In genomic region chr22:37273126-37273845, GRCh38 we compare ENCODE assay signal across 10 cellular contexts. TPM values are rescaled to one million over a fixed set of nuclear protein-coding genes. Genes with fewer than 3 reads are reported as not detected.
A peak's percentile ranks its signal among the peaks of the same experiment; 100 is the strongest.
DNase-seq lines count a peak whose midpoint lies in the region; ATAC-seq, FAIRE-seq and TF ChIP-seq lines count a peak whose summit lies in the region.
"Had no signal": no experiment of that assay in that cellular context is flagged by ENCODE, and none has a peak within 500 bp of the region (broad histone marks: within the 10 kb centered on the region; RNA-seq: fewer than 3 reads in every experiment).

No MANE protein-coding gene starts in this region.

- H3K27ac ChIP-seq in BLaER1 treated with 17β-estradiol and CSF1 and Interleukin-3, amounts not matched to agents 10 nM and 100 nM, result peak overlapping the region in 10 of 11 experiments; percentile 0 to 89 (median 64); a peak in 17 of 22 replicates
- H3K27ac ChIP-seq in HCT116 (ENCODE audit: low read depth, low read length) (peak overlapping the region; percentile 25; the same call in 1 of the 2 replicates), HepG2 (ENCODE audit: extremely low read length, insufficient read depth, low read length) (no peak overlapping the region)

- no peak overlapping the region for H2AFZ ChIP-seq in HCT116 (ENCODE audit: low read depth, low read length, poor library complexity, severe bottlenecking)
- H2AFZ ChIP-seq in HepG2 (ENCODE audit: low read length), result no peak overlapping the region

- H3K9me2 ChIP-seq in HCT116 (ENCODE audit: insufficient read depth), result no peaks in the 10 kb centered on the region

- DNase-seq in HCT116 (ENCODE audit: low read depth, low spot score) (no peak), HepG2 (ENCODE audit: low spot score) (no peak), NCI-H2227 treated with DMSO at 0.1 percent for 48 hours (lab: John Stamatoyannopoulos, UW) (no peak), RKO (ENCODE audit: low spot score) (no peak), DMS53 (lab: John Stamatoyannopoulos, UW) (no peak), D341Med (ENCODE audit: low spot score) (no peak)
- DNase-seq in activated T-cell treated with anti-CD3 and anti-CD28 coated beads, Interleukin-2, amount 50 U/mL, for 4 hours, result no peak
- DNase-seq: NCI-H526 treated with DMSO at 0.1 percent for 48 hours had no signal

- H3K79me2 ChIP-seq in HCT116 (ENCODE audit: insufficient read depth, low read length), result no peaks in the 10 kb centered on the region
- no peaks in the 10 kb centered on the region for H3K79me2 ChIP-seq in HepG2 (ENCODE audit: insufficient read depth, low read length)

- no peaks in the 10 kb centered on the region for H4K20me1 ChIP-seq in BLaER1 treated with 17β-estradiol and CSF1 and Interleukin-3, amounts not matched to agents 10 nM and 100 nM
- H4K20me1 ChIP-seq in HCT116 (ENCODE audit: insufficient read depth) (no peaks in the 10 kb centered on the region), HepG2 (ENCODE audit: insufficient read depth, low read length) (no peaks in the 10 kb centered on the region)

- H3K4me1 Mint-ChIP-seq in activated T-cell treated with anti-CD3 and anti-CD28 coated beads, Interleukin-2, amount 50 U/mL, for 4 hours (ENCODE audit: low read depth), result peaks cover 27% of the 10 kb centered on the region

- H3K36me3 ChIP-seq in BLaER1 treated with 17β-estradiol and CSF1 and Interleukin-3, amounts not matched to agents 10 nM and 100 nM, result no peaks in the 10 kb centered on the region
- H3K36me3 ChIP-seq in HCT116 (ENCODE audit: control insufficient read depth in 1 of 2, insufficient read depth in 2 of 2, low read length in 2 of 2), result no peaks in the 10 kb centered on the region
- H3K36me3 ChIP-seq in HepG2 (replicated peaks in 1 of 2; ENCODE audit: control insufficient read depth in 1 of 2, insufficient read depth in 2 of 2, low read length in 2 of 2), result no peaks in the 10 kb centered on the region

- intact Hi-C loops in HCT116 (cut with micrococcal nuclease), result no loop called here
- intact Hi-C loops in HepG2 (cut with micrococcal nuclease; ENCODE audit: unreplicated experiment), result no loop called here

- RAD21 ChIA-PET in HCT116 (lab: Charles Lee; ENCODE audit: low non-redundant PET in 1 of 2, low total read pairs in 2 of 2, uncharacterized antibody in 2 of 2, unreplicated experiment in 2 of 2), result no interaction called here

- no TSS peak for BruUV-seq in HCT116 (replicated peaks; lab: Mats Ljungman, UMichigan)
- BruUV-seq in HepG2 (replicated peaks; lab: Mats Ljungman, UMichigan), result no TSS peak

- H3K4me1 ChIP-seq in BLaER1 treated with 17β-estradiol and CSF1 and Interleukin-3, amounts not matched to agents 10 nM and 100 nM, result peaks cover 46 to 100% (median 92%) of the 10 kb centered on the region in 10 experiments
- peaks cover 30 to 73% of the 10 kb centered on the region in 2 experiments for H3K4me1 ChIP-seq in HCT116 (ENCODE audit: control insufficient read depth in 1 of 2, insufficient read depth in 2 of 2, low read length in 2 of 2)
- no peaks in the 10 kb centered on the region; the same call in 1 of the 2 replicates for H3K4me1 ChIP-seq in HepG2 (ENCODE audit: insufficient read depth, low read length)

- FAIRE-seq in HepG2 (lab: Jason Lieb, UNC), result no peak
- FAIRE-seq: G401.6 had no signal

- no peaks in the 10 kb centered on the region for H3K9me3 Mint-ChIP-seq in activated T-cell treated with anti-CD3 and anti-CD28 coated beads, Interleukin-2, amount 50 U/mL, for 4 hours

- TF ChIP-seq POLR2A in HCT116 (IDR thresholded peaks at IDR 0.05; ENCODE audit: borderline replicate concordance, extremely low read depth, insufficient read depth, insufficient read length) (no peak), HepG2 (IDR thresholded peaks at IDR 0.05; ENCODE audit: insufficient read depth in 1 of 2, low read depth in 2 of 2, low read length in 2 of 2) (no peak)

- no peaks in the 10 kb centered on the region for H3K27me3 ChIP-seq in BLaER1 treated with 17β-estradiol and CSF1 and Interleukin-3, amounts not matched to agents 10 nM and 100 nM
- H3K27me3 ChIP-seq in HCT116 (ENCODE audit: insufficient read depth, low read length) (no peaks in the 10 kb centered on the region), HepG2 (ENCODE audit: control insufficient read depth in 1 of 2, insufficient read depth in 2 of 2, low read length in 2 of 2) (peaks cover 2 to 49% of the 10 kb centered on the region in 2 experiments; a peak in 4 of 5 replicates)

- H3K36me3 Mint-ChIP-seq in activated T-cell treated with anti-CD3 and anti-CD28 coated beads, Interleukin-2, amount 50 U/mL, for 4 hours (ENCODE audit: insufficient read depth), result no peaks in the 10 kb centered on the region

- TF ChIP-seq EP300 in HepG2 (IDR thresholded peaks at IDR 0.05; ENCODE audit: low read depth in 2 of 2, low read length in 2 of 2) (no peak), HepG2 (CRISPR knock-in tag; IDR thresholded peaks at IDR 0.05; ENCODE audit: borderline replicate concordance) (no peak)

- in situ Hi-C loops in HepG2 (cut with HindIII; ENCODE audit: extremely low pct_ligation_motif_present, low pct_unique_long_range_greater_than_20kb), result no loop called here

- POLR2A ChIA-PET in HCT116 (lab: Charles Lee) (no interaction called here), HepG2 (lab: Yijun Ruan, JAX) (no interaction called here)

- no peaks in the 10 kb centered on the region for H3K27me3 Mint-ChIP-seq in activated T-cell treated with anti-CD3 and anti-CD28 coated beads, Interleukin-2, amount 50 U/mL, for 4 hours (ENCODE audit: low read depth)

- no peak overlapping the region for H3K4me3 ChIP-seq in BLaER1 treated with 17β-estradiol and CSF1 and Interleukin-3, amounts not matched to agents 10 nM and 100 nM
- H3K4me3 ChIP-seq in HCT116 (replicated peaks in 1 of 2; ENCODE audit: low read depth in 1 of 2, low read length in 2 of 2) (no peak overlapping the region), HepG2 (replicated peaks in 1 of 3; ENCODE audit: insufficient read depth in 1 of 3, low read depth in 2 of 3, low read length in 3 of 3) (no peak overlapping the region)

- no peaks in the 10 kb centered on the region for H3K9me3 ChIP-seq in BLaER1 treated with 17β-estradiol and CSF1 and Interleukin-3, amounts not matched to agents 10 nM and 100 nM (replicated peaks in 1 of 11)
- H3K9me3 ChIP-seq in HCT116 (ENCODE audit: control insufficient read depth in 1 of 2, insufficient read depth in 1 of 2, low read depth in 1 of 2, low read length in 2 of 2), result no peaks in the 10 kb centered on the region
- no peaks in the 10 kb centered on the region for H3K9me3 ChIP-seq in HepG2 (ENCODE audit: low read length)

- H3K9ac ChIP-seq in BLaER1 treated with 17β-estradiol and CSF1 and Interleukin-3, amounts not matched to agents 10 nM and 100 nM, result peak overlapping the region in 6 of 11 experiments; percentile 3 to 63 (median 41); a peak in 8 of 22 replicates
- H3K9ac ChIP-seq in HCT116 (ENCODE audit: low read length) (peak overlapping the region; percentile 36), HepG2 (ENCODE audit: insufficient read depth, low read depth, low read length) (no peak overlapping the region)

- H3K4me2 ChIP-seq in BLaER1 treated with 17β-estradiol and CSF1 and Interleukin-3, amounts not matched to agents 10 nM and 100 nM, result peak overlapping the region in 9 of 11 experiments; percentile 75 to 99 (median 87); a peak in 17 of 22 replicates
- H3K4me2 ChIP-seq in HCT116 (ENCODE audit: low read length) (peak overlapping the region; percentile 60), HepG2 (ENCODE audit: low read depth, low read length) (no peak overlapping the region)

- H3K4me3 Mint-ChIP-seq in activated T-cell treated with anti-CD3 and anti-CD28 coated beads, Interleukin-2, amount 50 U/mL, for 4 hours, result no peak overlapping the region

- TF ChIP-seq CTCF in HCT116 (IDR thresholded peaks at IDR 0.05 in 2 of 3, conservative IDR thresholded peaks at IDR 0.05 in 1 of 3; ENCODE audit: borderline replicate concordance in 1 of 3, insufficient read depth in 1 of 3, low read depth in 2 of 3, low read length in 2 of 3) (no peak), HepG2 (CRISPR knock-in tag; IDR thresholded peaks at IDR 0.05) (no peak)

- ATAC-seq in HCT116 (peak; percentile 48), HepG2 (no peak)
- ATAC-seq in activated T-cell treated with anti-CD3 and anti-CD28 coated beads, Interleukin-2, amount 50 U/mL, for 4 hours, result peak; percentile 66 to 76

- TF ChIP-seq RAD21 in HCT116 (IDR thresholded peaks at IDR 0.05; ENCODE audit: low read depth) (no peak), HepG2 (CRISPR knock-in tag; IDR thresholded peaks at IDR 0.05) (no peak)

- WGBS in HepG2 (ENCODE audit: low lambda C conversion rate), result 8% methylated on average over 12 of the region's 17 CpGs

- CTCF ChIA-PET in HCT116 (lab: Charles Lee) (interaction anchor here (5.7 kb wide), 1 partner anchor 13 kb away, joined by 44 read pairs; no protein-coding TSS in a partner anchor), HepG2 (lab: Yijun Ruan, JAX; ENCODE audit: low intra/inter-chr PET ratio, low total read pairs) (no interaction called here)

RNA-seq across cellular contexts. Expression of gene CYTH4, which starts 9.0 kb away (rescaled TPM):
- total RNA-seq in HCT116 (2021; ENCODE audit: unreplicated experiment) (3.8 TPM), HepG2 (2016; rRNA removed; fragmentation: Illumina TruSeq; extraction: Trizol) (not detected in 2 replicates)
- polyA plus RNA-seq in HCT116 (2012), result 4.9 and 6.4 TPM in 2 replicates
- 10 to 100 TPM in 1 of 3 donors, 1 to 10 TPM in 2; 9.0 to 10.9 (median 9.7) TPM for total RNA-seq in activated T-cell treated with anti-CD3 and anti-CD28 coated beads, Interleukin-2, amount 50 U/mL, for 4 hours
- not detected in 2 replicates for total RNA-seq in HepG2 (2016; cell fraction: cytosol; rRNA removed; fragmentation: Illumina TruSeq; extraction: Trizol; ENCODE audit: low read depth)
- not detected in 2 replicates for total RNA-seq in HepG2 (2016; cell fraction: insoluble cytoplasmic fraction; rRNA removed; fragmentation: Illumina TruSeq; extraction: Trizol)
- not detected in 2 replicates for total RNA-seq in HepG2 (2016; cell fraction: membrane; rRNA removed; fragmentation: Illumina TruSeq; extraction: Trizol)
- total RNA-seq in HepG2 (2016; cell fraction: nucleus; rRNA removed; fragmentation: Illumina TruSeq; extraction: Trizol), result not detected in 2 replicates
- not detected in 2 replicates for polyA plus RNA-seq in HepG2 (2011; rRNA removed)
- polyA plus RNA-seq in HepG2 (2011; cell fraction: cytosol; rRNA removed), result 0.01 and 0.03 TPM in 2 replicates
- 0.05 and 0.11 TPM in 2 replicates for polyA plus RNA-seq in HepG2 (2011; cell fraction: nucleus; rRNA removed)
- not detected in 2 replicates for polyA plus RNA-seq in HepG2 (2012)
- polyA plus RNA-seq in HepG2 (2016; cell fraction: cytosol; fragmentation: Illumina TruSeq; extraction: Trizol; ENCODE audit: low read depth), result not detected in 2 replicates
- polyA plus RNA-seq in HepG2 (2016; cell fraction: insoluble cytoplasmic fraction; fragmentation: Illumina TruSeq; extraction: Trizol; ENCODE audit: low read depth), result not detected in 2 replicates
- polyA plus RNA-seq in HepG2 (2016; cell fraction: membrane; fragmentation: Illumina TruSeq; extraction: Trizol; ENCODE audit: low read depth), result not detected in 2 replicates
- not detected in 2 replicates for polyA plus RNA-seq in HepG2 (2016; cell fraction: nucleus; fragmentation: Illumina TruSeq; extraction: Trizol; ENCODE audit: insufficient read depth, low read depth)
- polyA minus RNA-seq in HepG2 (2011; rRNA and poly(A)+ RNA removed; ENCODE audit: low replicate concordance), result not detected in 2 replicates
- not detected in 2 replicates for polyA minus RNA-seq in HepG2 (2011; cell fraction: cytosol; rRNA and poly(A)+ RNA removed)
- not detected in 2 replicates for polyA minus RNA-seq in HepG2 (2011; cell fraction: nucleus; rRNA and poly(A)+ RNA removed)

RNA-seq across cellular contexts. Expression of gene RAC2, which starts 29.2 kb away (rescaled TPM):
- 62.0 TPM for total RNA-seq in HCT116 (2021; ENCODE audit: unreplicated experiment)
- 122 and 124 TPM in 2 replicates for polyA plus RNA-seq in HCT116 (2012)
- 100 to 1,000 TPM; 388 to 432 (median 395) TPM for total RNA-seq in activated T-cell treated with anti-CD3 and anti-CD28 coated beads, Interleukin-2, amount 50 U/mL, for 4 hours
- not detected in 2 replicates for total RNA-seq in HepG2 (2016; rRNA removed; fragmentation: Illumina TruSeq; extraction: Trizol)
- total RNA-seq in HepG2 (2016; cell fraction: cytosol; rRNA removed; fragmentation: Illumina TruSeq; extraction: Trizol; ENCODE audit: low read depth), result 0.18 TPM in 1 of 2 replicates, not detected in the other
- not detected in 2 replicates for total RNA-seq in HepG2 (2016; cell fraction: insoluble cytoplasmic fraction; rRNA removed; fragmentation: Illumina TruSeq; extraction: Trizol)
- total RNA-seq in HepG2 (2016; cell fraction: membrane; rRNA removed; fragmentation: Illumina TruSeq; extraction: Trizol), result 0.28 TPM in 1 of 2 replicates, not detected in the other
- not detected in 2 replicates for total RNA-seq in HepG2 (2016; cell fraction: nucleus; rRNA removed; fragmentation: Illumina TruSeq; extraction: Trizol)
- polyA plus RNA-seq in HepG2 (2011; rRNA removed), result 0.73 and 0.86 TPM in 2 replicates
- 0.35 and 0.56 TPM in 2 replicates for polyA plus RNA-seq in HepG2 (2011; cell fraction: cytosol; rRNA removed)
- 0.61 and 0.68 TPM in 2 replicates for polyA plus RNA-seq in HepG2 (2011; cell fraction: nucleus; rRNA removed)
- 0.39 TPM in 1 of 2 replicates, not detected in the other for polyA plus RNA-seq in HepG2 (2012)
- polyA plus RNA-seq in HepG2 (2016; cell fraction: cytosol; fragmentation: Illumina TruSeq; extraction: Trizol; ENCODE audit: low read depth), result 0.14 and 0.26 TPM in 2 replicates
- polyA plus RNA-seq in HepG2 (2016; cell fraction: insoluble cytoplasmic fraction; fragmentation: Illumina TruSeq; extraction: Trizol; ENCODE audit: low read depth), result 0.21 TPM in 1 of 2 replicates, not detected in the other
- polyA plus RNA-seq in HepG2 (2016; cell fraction: membrane; fragmentation: Illumina TruSeq; extraction: Trizol; ENCODE audit: low read depth), result 0.16 and 0.20 TPM in 2 replicates
- 0.45 TPM in 1 of 2 replicates, not detected in the other for polyA plus RNA-seq in HepG2 (2016; cell fraction: nucleus; fragmentation: Illumina TruSeq; extraction: Trizol; ENCODE audit: insufficient read depth, low read depth)
- polyA minus RNA-seq in HepG2 (2011; rRNA and poly(A)+ RNA removed; ENCODE audit: low replicate concordance), result 0.64 and 2.0 TPM in 2 replicates
- polyA minus RNA-seq in HepG2 (2011; cell fraction: cytosol; rRNA and poly(A)+ RNA removed), result not detected in 2 replicates
- 0.37 TPM in 1 of 2 replicates, not detected in the other for polyA minus RNA-seq in HepG2 (2011; cell fraction: nucleus; rRNA and poly(A)+ RNA removed)

Comparison
In these comparisons a context has a peak if more than half of its experiments do, and no peak if none do; other contexts are left out.
1. RNA of gene RAC2, which starts 29.2 kb away (total RNA-seq): 388 to 432 TPM in activated T-cell treated with anti-CD3 and anti-CD28 coated beads, Interleukin-2, amount 50 U/mL, for 4 hours and 62.0 TPM in HCT116 (single experiment); 0.18 to 0.28 TPM in HepG2; every median in the first group is over 10 times any median in the second.